Comparison of ENCODE assay signal across 12 cellular contexts in genomic region chr4:83569967-83570366, GRCh38. TPM values are rescaled to one million over a fixed set of nuclear protein-coding genes. Genes with fewer than 3 reads are reported as not detected.
DNase-seq lines count a peak whose midpoint lies in the region; ATAC-seq, FAIRE-seq and TF ChIP-seq lines count a peak whose summit lies in the region.
"Had no signal": no experiment of that assay in that cellular context is flagged by ENCODE, and none has a peak within 500 bp of the region (broad histone marks: within the 10 kb centered on the region; RNA-seq: fewer than 3 reads in every experiment).

No MANE protein-coding gene starts in this region.

- H3K4me2 ChIP-seq in Karpas-422 (ENCODE audit: low read depth, low read length, poor library complexity, severe bottlenecking), result no peak overlapping the region

- no peaks in the 10 kb centered on the region for H3K79me2 ChIP-seq in Karpas-422 (ENCODE audit: low read length)

- POLR2A ChIA-PET in activated CD4-positive, alpha-beta memory T cell treated with anti-CD3 and anti-CD28 coated beads, Interleukin-2, amount 10 ng/mL, durations not matched to agents 7 days and 5 days (lab: Charles Lee), result no interaction called here

- no peaks in the 10 kb centered on the region for H3K27me3 Mint-ChIP-seq in activated CD4-positive, alpha-beta memory T cell treated with anti-CD3 and anti-CD28 coated beads, Interleukin-2, amount 10 ng/mL, durations not matched to agents 7 days and 5 days
- H3K27me3 Mint-ChIP-seq: activated naive CD8-positive, alpha-beta T cell treated with anti-CD3 and anti-CD28 coated beads for 36 hours had no signal

- H3K9me2 ChIP-seq in Karpas-422 (replicated peaks; ENCODE audit: insufficient read depth, low read length), result no peaks in the 10 kb centered on the region

- intact Hi-C loops in stomach (cut with DNase I; ENCODE audit: low total_unique reads) (loop anchor here (10.0 kb wide), 1 partner anchor 55 kb away; no protein-coding TSS in a partner anchor), lower leg skin (cut with DNase I; ENCODE audit: low total_unique reads) (no loop called here)

- no peak for TF ChIP-seq CTCF in stomach (IDR thresholded peaks at IDR 0.05)
- no peak for TF ChIP-seq CTCF in lower leg skin (IDR thresholded peaks at IDR 0.05)

- no peak overlapping the region for H2AFZ ChIP-seq in Karpas-422 (ENCODE audit: low read length)

- DNase-seq in GM12892 (ENCODE audit: insufficient read length) (no peak), Karpas-422 (peak; percentile 44), germinal center (ENCODE audit: low spot score) (peak; percentile 21), stomach (no peak), lower leg skin (ENCODE audit: low spot score in 2 of 2) (no peak)
- no peak for DNase-seq in activated CD4-positive, alpha-beta memory T cell treated with anti-CD3 and anti-CD28 coated beads, Interleukin-2, amount 10 ng/mL, durations not matched to agents 7 days and 5 days
- no peak for DNase-seq in stimulated activated naive CD4-positive, alpha-beta T cell (lab: John Stamatoyannopoulos, UW)
- DNase-seq: activated naive CD8-positive, alpha-beta T cell treated with anti-CD3 and anti-CD28 coated beads for 36 hours; mesendoderm; NCI-H1048 had no signal

- 79 to 85% (median 84%) methylated on average over 5 of the region's 5 CpGs for WGBS in stomach, 5 donors
- WGBS in lower leg skin, 2 donors, result 57 to 78% methylated on average over 5 of the region's 5 CpGs

- no peaks in the 10 kb centered on the region for H4K20me1 ChIP-seq in Karpas-422 (ENCODE audit: insufficient read depth, low read depth, low read length)

- H3K36me3 Mint-ChIP-seq in activated CD4-positive, alpha-beta memory T cell treated with anti-CD3 and anti-CD28 coated beads, Interleukin-2, amount 10 ng/mL, durations not matched to agents 7 days and 5 days (ENCODE audit: low read depth), result peaks cover 3% of the 10 kb centered on the region
- H3K36me3 Mint-ChIP-seq: activated naive CD8-positive, alpha-beta T cell treated with anti-CD3 and anti-CD28 coated beads for 36 hours had no signal

- TF ChIP-seq EP300 in stomach (IDR thresholded peaks at IDR 0.05), result no peak

- peak; percentile 94 for ATAC-seq in GM21717 (IDR thresholded peaks at IDR 0.05; ENCODE audit: unreplicated experiment)

- H3K27ac Mint-ChIP-seq in activated CD4-positive, alpha-beta memory T cell treated with anti-CD3 and anti-CD28 coated beads, Interleukin-2, amount 10 ng/mL, durations not matched to agents 7 days and 5 days, result no peak overlapping the region
- H3K27ac Mint-ChIP-seq: activated naive CD8-positive, alpha-beta T cell treated with anti-CD3 and anti-CD28 coated beads for 36 hours had no signal

- H3K4me3 Mint-ChIP-seq in activated CD4-positive, alpha-beta memory T cell treated with anti-CD3 and anti-CD28 coated beads, Interleukin-2, amount 10 ng/mL, durations not matched to agents 7 days and 5 days, result no peak overlapping the region
- H3K4me3 Mint-ChIP-seq: activated naive CD8-positive, alpha-beta T cell treated with anti-CD3 and anti-CD28 coated beads for 36 hours had no signal

- H3K27me3 ChIP-seq in Karpas-422 (ENCODE audit: low read length) (no peaks in the 10 kb centered on the region), stomach (no peaks in the 10 kb centered on the region)
- H3K27me3 ChIP-seq: esophagus muscularis mucosa had no signal

- no peak overlapping the region for H3K27ac ChIP-seq in Karpas-422 (ENCODE audit: low read length)
- H3K27ac ChIP-seq in stomach, result no peak overlapping the region
- H3K27ac ChIP-seq: esophagus muscularis mucosa had no signal

- H3K36me3 ChIP-seq in Karpas-422 (ENCODE audit: insufficient read depth, low read length) (no peaks in the 10 kb centered on the region), stomach (no peaks in the 10 kb centered on the region)
- H3K36me3 ChIP-seq: esophagus muscularis mucosa had no signal

- no peaks in the 10 kb centered on the region for H3K9me3 ChIP-seq in Karpas-422 (ENCODE audit: low read length)
- H3K9me3 ChIP-seq in stomach, result no peaks in the 10 kb centered on the region
- H3K9me3 ChIP-seq: esophagus muscularis mucosa had no signal

- H3K9ac ChIP-seq in Karpas-422 (ENCODE audit: low read length), result no peak overlapping the region

- H3K9me3 Mint-ChIP-seq in activated CD4-positive, alpha-beta memory T cell treated with anti-CD3 and anti-CD28 coated beads, Interleukin-2, amount 10 ng/mL, durations not matched to agents 7 days and 5 days, result no peaks in the 10 kb centered on the region
- H3K9me3 Mint-ChIP-seq: activated naive CD8-positive, alpha-beta T cell treated with anti-CD3 and anti-CD28 coated beads for 36 hours had no signal

- H3K4me1 ChIP-seq in Karpas-422 (ENCODE audit: low read length) (no peaks in the 10 kb centered on the region), stomach (peaks cover 0 to 3% (median 0%) of the 10 kb centered on the region in 4 donors)
- H3K4me1 ChIP-seq: esophagus muscularis mucosa had no signal

- CTCF ChIA-PET in activated CD4-positive, alpha-beta memory T cell treated with anti-CD3 and anti-CD28 coated beads, Interleukin-2, amount 10 ng/mL, durations not matched to agents 7 days and 5 days (lab: Charles Lee), result no interaction called here

- TF ChIP-seq POLR2A in GM12892 (IDR thresholded peaks at IDR 0.05; ENCODE audit: low read depth, low read length), result no peak
- no peak for TF ChIP-seq POLR2A in stomach (IDR thresholded peaks at IDR 0.05)
- no peak for TF ChIP-seq POLR2A in lower leg skin (IDR thresholded peaks at IDR 0.05)

- FAIRE-seq in GM12892 (lab: Jason Lieb, UNC), result peak; percentile 40

- no peak overlapping the region for H3K4me3 ChIP-seq in Karpas-422 (ENCODE audit: low read length)
- no peak overlapping the region for H3K4me3 ChIP-seq in stomach
- H3K4me3 ChIP-seq in lower leg skin (ENCODE audit: low read depth, poor library complexity, severe bottlenecking), result no peak overlapping the region
- H3K4me3 ChIP-seq: esophagus muscularis mucosa had no signal

- H3K4me1 Mint-ChIP-seq in activated CD4-positive, alpha-beta memory T cell treated with anti-CD3 and anti-CD28 coated beads, Interleukin-2, amount 10 ng/mL, durations not matched to agents 7 days and 5 days, result no peaks in the 10 kb centered on the region

RNA-seq across cellular contexts. Expression of gene GPAT3, which starts 34.1 kb away (rescaled TPM):
- polyA plus RNA-seq in GM12892 (2012; ENCODE audit: missing spikeins), result 0.19 TPM
- not detected in 2 replicates for total RNA-seq in Karpas-422 (2014; rRNA removed; shearing (Covaris generic); ENCODE audit: low replicate concordance)
- total RNA-seq in activated CD4-positive, alpha-beta memory T cell treated with anti-CD3 and anti-CD28 coated beads, Interleukin-2, amount 10 ng/mL, durations not matched to agents 7 days and 5 days, result 10 to 100 TPM; 27.2 to 27.7 TPM
- total RNA-seq in stomach, result 10 to 100 TPM in 2 of 5 donors, 1 to 10 TPM in 2, not detected in 1; 3.6 to 18.9 (median 11.5) TPM
- polyA plus RNA-seq in stomach, result 1 to 10 TPM; 1.7 to 4.0 (median 2.6) TPM
- total RNA-seq in lower leg skin, result 1 to 10 TPM; 4.0 to 8.5 (median 6.4) TPM

Comparison
In these comparisons a context has a peak if more than half of its experiments do, and no peak if none do; other contexts are left out.
1. DNase-seq: peak in Karpas-422 (single experiment) and germinal center (single experiment); none in GM12892 (single experiment), activated CD4-positive, alpha-beta memory T cell treated with anti-CD3 and anti-CD28 coated beads, Interleukin-2, amount 10 ng/mL, durations not matched to agents 7 days and 5 days (single experiment), stomach (single experiment), lower leg skin (0 of 2) and stimulated activated naive CD4-positive, alpha-beta T cell (0 of 6).